ENCODE assay signal across 15 cellular contexts in the genomic region with DNA sequence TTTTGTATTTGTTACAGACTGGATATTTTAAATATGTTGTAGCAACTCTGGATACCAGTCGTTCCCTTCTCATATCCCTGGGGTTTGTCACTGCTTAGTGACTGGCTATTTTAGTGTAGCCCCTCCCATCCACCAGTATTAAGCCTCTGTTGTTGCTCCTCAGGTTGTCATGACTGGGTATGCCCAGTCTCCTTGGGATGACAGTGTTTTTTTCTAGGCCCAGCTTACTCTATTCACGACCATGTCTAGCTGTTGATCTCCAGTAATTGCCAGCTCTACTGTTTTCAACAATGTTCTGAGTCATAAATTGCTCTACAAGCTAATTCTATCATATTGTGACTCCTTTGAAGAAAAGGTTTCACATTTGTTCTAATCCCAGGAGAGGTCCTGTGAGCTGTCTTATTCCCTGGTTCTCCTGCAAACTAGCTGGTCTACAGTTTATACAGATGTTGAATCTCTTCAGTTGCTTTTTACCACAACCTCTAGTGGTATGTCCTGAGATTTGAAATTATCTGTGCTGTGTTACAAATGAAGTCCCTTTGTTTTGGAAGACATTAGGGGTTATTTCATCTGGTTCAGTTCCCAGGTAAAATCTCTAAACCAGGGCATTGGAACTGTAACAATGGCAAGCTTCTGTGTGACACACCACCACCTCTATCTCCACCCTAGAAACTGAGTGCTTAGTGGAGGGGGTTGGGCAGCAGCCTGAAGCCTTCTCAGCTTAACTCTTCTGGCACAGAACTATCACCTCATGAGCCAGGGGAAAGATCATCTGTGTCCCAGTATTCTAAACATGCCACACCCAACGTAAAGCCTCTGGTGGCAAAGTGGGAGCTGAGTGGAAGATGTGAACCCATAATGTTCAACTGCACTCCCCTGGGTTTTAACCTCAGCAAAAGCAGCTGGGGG.
DNase-seq lines count a peak whose midpoint lies in the region; ATAC-seq and TF ChIP-seq lines count a peak whose summit lies in the region.
"Had no signal": no experiment of that assay in that cellular context is flagged by ENCODE, and none has a peak within 500 bp of the region (broad histone marks: within the 10 kb centered on the region; RNA-seq: fewer than 3 reads in every experiment).

No MANE protein-coding gene starts in this region.

- H4K5ac ChIP-seq in mesendoderm (ENCODE audit: low read length) = no peak overlapping the region

- H3K36me3 ChIP-seq in H7 (replicated peaks; ENCODE audit: control insufficient read depth, insufficient read depth, low read length) (no peaks in the 10 kb centered on the region), endodermal cell (ENCODE audit: control insufficient read depth, insufficient read depth, low read length) (peaks cover 21% of the 10 kb centered on the region), mesendoderm (ENCODE audit: control insufficient read depth, insufficient read depth, low read length) (no peaks in the 10 kb centered on the region)
- H3K36me3 ChIP-seq: BE2C had no signal

- H3K9me3 ChIP-seq in endodermal cell (ENCODE audit: control insufficient read depth, low read length) = peaks cover 34% of the 10 kb centered on the region
- H3K9me3 ChIP-seq: BE2C, SK-N-SH had no signal

- no peak for ATAC-seq in HG02571 (IDR thresholded peaks at IDR 0.05; ENCODE audit: unreplicated experiment)
- ATAC-seq: CD8-positive, alpha-beta T cell had no signal

- H3K4me3 Mint-ChIP-seq in Calu3 (ENCODE audit: low read depth, unreplicated experiment) (no peak overlapping the region), endodermal cell (no peak overlapping the region)
- H3K4me3 Mint-ChIP-seq: CD8-positive, alpha-beta T cell had no signal

- H3K18ac ChIP-seq in mesendoderm (ENCODE audit: low read length) = no peak overlapping the region

- DNase-seq in Calu3 (no peak), H7 (peak; percentile 18), endodermal cell (peak; percentile 51), mesendoderm (peak; percentile 38), GM19238 (ENCODE audit: insufficient read length, low spot score) (no peak), COR-L47 (lab: John Stamatoyannopoulos, UW) (no peak)
- DNase-seq: BE2C; CD8-positive, alpha-beta T cell; KG1; NCI-H1092 treated with DMSO at 0.1 percent for 48 hours; NCI-H1694; NCI-H446; NCI-H748 treated with DMSO at 0.1 percent for 48 hours; SK-N-SH had no signal

- peak overlapping the region; percentile 27 for H2BK5ac ChIP-seq in mesendoderm (ENCODE audit: low read length)

- no peaks in the 10 kb centered on the region for H3K79me2 ChIP-seq in mesendoderm (ENCODE audit: control insufficient read depth, insufficient read depth, low read length)

- CTCF ChIA-PET in Calu3 (lab: Charles Lee) = interaction anchor here (0.7 kb wide), 1 partner anchor 1357 kb away, joined by 6 read pairs; no protein-coding TSS in a partner anchor

- H3K27me3 ChIP-seq in H7 (ENCODE audit: control insufficient read depth, insufficient read depth, low read length) (no peaks in the 10 kb centered on the region), endodermal cell (ENCODE audit: control insufficient read depth, insufficient read depth, low read length, poor library complexity, severe bottlenecking) (no peaks in the 10 kb centered on the region), mesendoderm (ENCODE audit: insufficient read depth, low read length, poor library complexity) (no peaks in the 10 kb centered on the region)
- H3K27me3 ChIP-seq: BE2C had no signal

- intact Hi-C loops in Calu3 (cut with micrococcal nuclease; ENCODE audit: unreplicated experiment) = no loop called here

- peaks cover 3% of the 10 kb centered on the region for H3K4me1 ChIP-seq in endodermal cell (ENCODE audit: control insufficient read depth, insufficient read depth, low read length)
- peaks cover 4% of the 10 kb centered on the region for H3K4me1 ChIP-seq in mesendoderm (ENCODE audit: control insufficient read depth, low read depth, low read length)
- H3K4me1 ChIP-seq: BE2C had no signal

- H3K27ac Mint-ChIP-seq in Calu3 (ENCODE audit: unreplicated experiment) = peak overlapping the region; percentile 35
- H3K27ac Mint-ChIP-seq in endodermal cell = peak overlapping the region; percentile 68
- H3K27ac Mint-ChIP-seq: CD8-positive, alpha-beta T cell had no signal

- 88 to 100% methylated on average over 2 to 3 of the region's 3 CpGs for WGBS in endodermal cell (ENCODE audit: insufficient coverage in 1 of 2, insufficient read length in 1 of 2), 2 experiments
- no CpG with 5 or more reads among the region's 3 CpGs for WGBS in mesendoderm (ENCODE audit: extremely low coverage, insufficient coverage, low lambda C conversion rate)

- H2BK15ac ChIP-seq in mesendoderm (replicated peaks; ENCODE audit: low read depth) = no peak overlapping the region

- H3K4me1 Mint-ChIP-seq in Calu3 (ENCODE audit: low read depth, unreplicated experiment) = no peaks in the 10 kb centered on the region
- H3K4me1 Mint-ChIP-seq in endodermal cell = peaks cover 14% of the 10 kb centered on the region

- H3K56ac ChIP-seq in mesendoderm (ENCODE audit: low read length) = peak overlapping the region; percentile 15

- H3K9me3 Mint-ChIP-seq in Calu3 (ENCODE audit: low read depth, unreplicated experiment) = peaks cover 6% of the 10 kb centered on the region
- H3K9me3 Mint-ChIP-seq in endodermal cell = peaks cover 45% of the 10 kb centered on the region

- no peak for TF ChIP-seq CTCF in Calu3 (IDR thresholded peaks at IDR 0.05; ENCODE audit: unreplicated experiment)
- TF ChIP-seq CTCF in endodermal cell (conservative IDR thresholded peaks at IDR 0.05) = no peak

- H3K4me2 ChIP-seq in mesendoderm (ENCODE audit: low read length) = no peak overlapping the region
- H3K4me2 ChIP-seq: SK-N-SH had no signal

- H2AK5ac ChIP-seq in mesendoderm (ENCODE audit: low read length) = no peak overlapping the region

- H3K4me3 ChIP-seq in H7 (ENCODE audit: insufficient read depth, low read depth, low read length) (no peak overlapping the region), endodermal cell (ENCODE audit: low read length) (no peak overlapping the region), mesendoderm (ENCODE audit: low read length) (no peak overlapping the region)

- no peak overlapping the region for H3K9ac ChIP-seq in endodermal cell (ENCODE audit: extremely low read depth, low read length, poor library complexity, severe bottlenecking)
- H3K9ac ChIP-seq in mesendoderm (ENCODE audit: low read length) = no peak overlapping the region
- H3K9ac ChIP-seq: SK-N-SH had no signal

- no TSS peak for BruUV-seq in Calu3 (replicated peaks; lab: Mats Ljungman, UMichigan)

- H3K36me3 Mint-ChIP-seq in Calu3 (ENCODE audit: insufficient read depth, unreplicated experiment) = no peaks in the 10 kb centered on the region
- peaks cover 22% of the 10 kb centered on the region for H3K36me3 Mint-ChIP-seq in endodermal cell (ENCODE audit: low read depth)

- no peak overlapping the region for H3K4ac ChIP-seq in mesendoderm (ENCODE audit: low read depth, low read length)

- no peak overlapping the region for H4K8ac ChIP-seq in mesendoderm (ENCODE audit: low read depth, low read length)

- H3K79me1 ChIP-seq in mesendoderm (ENCODE audit: low read length) = no peaks in the 10 kb centered on the region

- H3K27me3 Mint-ChIP-seq in Calu3 (ENCODE audit: unreplicated experiment) (no peaks in the 10 kb centered on the region), endodermal cell (ENCODE audit: insufficient read depth) (no peaks in the 10 kb centered on the region)

- no peak overlapping the region for H3K23ac ChIP-seq in mesendoderm (ENCODE audit: low read length)

- H2BK120ac ChIP-seq in mesendoderm (ENCODE audit: low read depth, low read length) = no peak overlapping the region

- H3K27ac ChIP-seq in endodermal cell (ENCODE audit: low read depth, low read length) (no peak overlapping the region), mesendoderm (ENCODE audit: low read depth, low read length) (no peak overlapping the region)

Comparison
In these comparisons a context has a peak if more than half of its experiments do, and no peak if none do; other contexts are left out.
1. DNase-seq: peak in H7 (single experiment), endodermal cell (single experiment) and mesendoderm (single experiment); none in Calu3 (single experiment), GM19238 (single experiment) and COR-L47 (single experiment).